ENCODE assay signal across 21 cellular contexts in the genomic region with DNA sequence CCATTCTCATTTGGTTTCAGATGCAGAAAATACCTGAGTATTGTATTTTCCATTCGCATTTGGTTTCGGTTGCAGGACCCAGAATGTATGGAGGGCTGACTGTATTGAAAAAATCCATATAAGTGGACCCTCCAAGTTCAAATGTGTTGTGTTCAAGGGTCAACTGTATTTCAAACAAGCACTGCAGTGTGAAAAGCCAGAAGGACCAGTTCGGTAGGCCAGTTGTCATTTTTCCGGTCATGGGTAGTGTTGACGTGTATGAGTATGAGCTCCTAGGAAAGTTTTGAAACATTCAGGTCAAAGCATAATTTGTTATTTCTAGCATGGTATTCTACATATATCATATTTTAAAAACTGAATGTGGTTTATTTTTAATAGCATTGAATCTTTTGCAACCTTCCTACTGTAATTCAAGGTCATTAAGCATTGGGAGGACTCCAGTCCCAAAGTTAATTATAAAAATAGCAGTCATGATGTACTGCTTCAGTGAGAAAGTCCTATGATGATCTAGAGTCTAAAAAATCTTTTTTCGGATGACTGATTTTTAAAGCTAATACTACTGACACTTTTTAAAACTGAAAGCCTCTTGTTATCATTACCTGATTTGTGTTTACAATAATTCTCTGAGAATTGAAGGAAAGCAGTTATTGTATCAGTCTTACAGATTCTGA.
"Had no signal": no experiment of that assay in that cellular context is flagged by ENCODE, and none has a peak within 500 bp of the region (broad histone marks: within the 10 kb centered on the region; RNA-seq: fewer than 3 reads in every experiment).

No MANE protein-coding gene starts in this region.

- H3K36me3 ChIP-seq: cardiac muscle cell, lower lobe of right lung, tibial nerve, uterus had no signal

- H3K9me3 ChIP-seq: lower lobe of right lung, tibial nerve, uterus had no signal

- ATAC-seq: activated CD8-positive, alpha-beta T cell treated with anti-CD3 and anti-CD28 coated beads for 36 hours; activated T-helper 17 cell treated with anti-CD3 and anti-CD28 coated beads, Interleukin-2, amount 50 U/mL, for 72 hours; effector memory CD8-positive, alpha-beta T cell; lower lobe of right lung; stimulated activated naive CD8-positive, alpha-beta T cell treated with anti-CD3 and anti-CD28 coated beads, Interleukin-15, Interleukin-2, amounts not matched to agents 100 U/mL and 50 U/mL, for 24 hours had no signal

- DNase-seq: activated CD4-positive, alpha-beta T cell treated with anti-CD3 and anti-CD28 coated beads, Interleukin-2, amount 10 ng/mL, durations not matched to agents 24 days and 14 days; activated CD8-positive, alpha-beta T cell treated with anti-CD3 and anti-CD28 coated beads for 36 hours; activated naive CD4-positive, alpha-beta T cell; activated naive CD8-positive, alpha-beta T cell treated with anti-CD3 and anti-CD28 coated beads for 36 hours; activated T-cell treated with anti-CD3 and anti-CD28 coated beads, Interleukin-2, amount 50 U/mL, for 1 hour; amniotic stem cell; effector memory CD8-positive, alpha-beta T cell; foreskin fibroblast; hypothalamus; lower lobe of right lung; nephron progenitor cell; nucleus accumbens; stimulated activated naive CD8-positive, alpha-beta T cell treated with anti-CD3 and anti-CD28 coated beads, Interleukin-15, Interleukin-2, amounts not matched to agents 100 U/mL and 50 U/mL, for 24 hours; substantia nigra; T1000; uterus had no signal

- H3K4me1 ChIP-seq: lower lobe of right lung, uterus had no signal

- H3K4me3 ChIP-seq: cardiac muscle cell, lower lobe of right lung, skin epidermis, tibial nerve, uterus had no signal

- H3K27me3 ChIP-seq: cardiac muscle cell, tibial nerve, uterus had no signal

- H3K27ac ChIP-seq: cardiac muscle cell, epithelial cell of prostate, lower lobe of right lung, skin epidermis, tibial nerve, uterus had no signal
